21 cellular contexts compared by ENCODE assay signal in genomic region chr6:154558984-154559383, GRCh38. TPM values are rescaled to one million over a fixed set of nuclear protein-coding genes. Genes with fewer than 3 reads are reported as not detected.
"Had no signal": no experiment of that assay in that cellular context is flagged by ENCODE, and none has a peak within 500 bp of the region (broad histone marks: within the 10 kb centered on the region; RNA-seq: fewer than 3 reads in every experiment).

No MANE protein-coding gene starts in this region.

- H3K4me3 Mint-ChIP-seq: activated B cell treated with CpG ODN at 0.5 μM for 24 hours; activated CD4-positive, alpha-beta T cell treated with anti-CD3 and anti-CD28 coated beads, Interleukin-2, amount 10 ng/mL, durations not matched to agents 24 days and 14 days; activated CD8-positive, alpha-beta memory T cell treated with anti-CD3 and anti-CD28 coated beads, Interleukin-2, amount 10 ng/mL, durations not matched to agents 7 days and 5 days; activated T-cell treated with anti-CD3 and anti-CD28 coated beads, Interleukin-2, amount 50 U/mL, for 4 hours; brain; central memory CD8-positive, alpha-beta T cell; T-helper 1 cell treated with Interleukin-12 subunit alpha and Interleukin-12 subunit beta and Interleukin-4 antibody, amounts not matched to agents 30 μg/mL and 1 μg/mL, for 36 hours had no signal

- H3K4me3 ChIP-seq: ascending aorta had no signal

- H3K9me3 Mint-ChIP-seq: activated B cell treated with CpG ODN at 0.5 μM for 24 hours; activated CD4-positive, alpha-beta T cell treated with anti-CD3 and anti-CD28 coated beads, Interleukin-2, amount 10 ng/mL, durations not matched to agents 24 days and 14 days; activated T-cell treated with anti-CD3 and anti-CD28 coated beads, Interleukin-2, amount 50 U/mL, for 4 hours; brain; central memory CD8-positive, alpha-beta T cell; T-helper 1 cell treated with Interleukin-12 subunit alpha and Interleukin-12 subunit beta and Interleukin-4 antibody, amounts not matched to agents 30 μg/mL and 1 μg/mL, for 36 hours had no signal

- H3K36me3 Mint-ChIP-seq: activated CD8-positive, alpha-beta memory T cell treated with anti-CD3 and anti-CD28 coated beads, Interleukin-2, amount 10 ng/mL, durations not matched to agents 7 days and 5 days; brain had no signal

- H3K27me3 Mint-ChIP-seq: activated CD4-positive, alpha-beta T cell treated with anti-CD3 and anti-CD28 coated beads, Interleukin-2, amount 10 ng/mL, durations not matched to agents 24 days and 14 days had no signal

- H3K36me3 ChIP-seq: ascending aorta had no signal

- H3K4me1 ChIP-seq: ascending aorta had no signal

- H3K27me3 ChIP-seq: ascending aorta had no signal

- H3K9me3 ChIP-seq: ascending aorta had no signal

- H3K27ac ChIP-seq: ascending aorta had no signal

- H3K4me1 Mint-ChIP-seq: activated B cell treated with CpG ODN at 0.5 μM for 24 hours; activated CD4-positive, alpha-beta T cell treated with anti-CD3 and anti-CD28 coated beads, Interleukin-2, amount 10 ng/mL, durations not matched to agents 24 days and 14 days; activated CD8-positive, alpha-beta memory T cell treated with anti-CD3 and anti-CD28 coated beads, Interleukin-2, amount 10 ng/mL, durations not matched to agents 7 days and 5 days; brain; central memory CD8-positive, alpha-beta T cell had no signal

- H3K27ac Mint-ChIP-seq: activated B cell treated with CpG ODN at 0.5 μM for 24 hours; activated CD4-positive, alpha-beta T cell treated with anti-CD3 and anti-CD28 coated beads, Interleukin-2, amount 10 ng/mL, durations not matched to agents 24 days and 14 days; activated CD8-positive, alpha-beta memory T cell treated with anti-CD3 and anti-CD28 coated beads, Interleukin-2, amount 10 ng/mL, durations not matched to agents 7 days and 5 days; T-helper 1 cell treated with Interleukin-12 subunit alpha and Interleukin-12 subunit beta and Interleukin-4 antibody, amounts not matched to agents 30 μg/mL and 1 μg/mL, for 36 hours had no signal

- ATAC-seq: activated CD8-positive, alpha-beta memory T cell treated with anti-CD3 and anti-CD28 coated beads, Interleukin-2, amount 10 ng/mL, durations not matched to agents 7 days and 5 days; activated T-cell treated with anti-CD3 and anti-CD28 coated beads, Interleukin-2, amount 50 U/mL, for 4 hours; PC-3 had no signal

- DNase-seq: activated B cell treated with CpG ODN at 0.5 μM for 24 hours; activated CD4-positive, alpha-beta T cell treated with anti-CD3 and anti-CD28 coated beads for 1 hour; activated CD4-positive, alpha-beta T cell treated with anti-CD3 and anti-CD28 coated beads, Interleukin-2, amount 10 ng/mL, durations not matched to agents 24 days and 14 days; activated CD4-positive, alpha-beta T cell treated with anti-CD3 and anti-CD28 coated beads, Interleukin-2, amount 50 U/mL, for 48 hours; activated CD8-positive, alpha-beta memory T cell treated with anti-CD3 and anti-CD28 coated beads, Interleukin-2, amount 10 ng/mL, durations not matched to agents 7 days and 5 days; activated effector memory CD4-positive, alpha-beta T cell treated with anti-CD3 and anti-CD28 coated beads, Interleukin-2, amount 50 U/mL, for 16 hours; activated naive CD4-positive, alpha-beta T cell treated with anti-CD3 and anti-CD28 coated beads, Interleukin-2, amount 50 U/mL, for 16 hours; activated T-cell treated with anti-CD3 and anti-CD28 coated beads, Interleukin-2, amount 50 U/mL, for 4 hours; NCI-H1105; NCI-H1436; NCI-H1694 treated with DMSO at 0.1 percent for 48 hours; NCI-H2029 treated with DMSO at 0.1 percent for 48 hours; NCI-H345; NCI-H510A treated with DMSO at 0.1 percent for 48 hours; NCI-H69; PC-3; SHP77 treated with DMSO at 0.1 percent for 48 hours had no signal

RNA-seq across cellular contexts. Expression of gene CNKSR3, which starts 48.5 kb away (rescaled TPM):
- total RNA-seq: activated CD4-positive, alpha-beta T cell treated with anti-CD3 and anti-CD28 coated beads, Interleukin-2, amount 10 ng/mL, durations not matched to agents 24 days and 14 days; activated CD8-positive, alpha-beta memory T cell treated with anti-CD3 and anti-CD28 coated beads, Interleukin-2, amount 10 ng/mL, durations not matched to agents 7 days and 5 days had no signal
